8 cellular contexts compared by ENCODE assay signal in genomic region chr17:32319548-32319905, GRCh38. TPM values are rescaled to one million over a fixed set of nuclear protein-coding genes. Genes with fewer than 3 reads are reported as not detected.
DNase-seq lines count a peak whose midpoint lies in the region; ATAC-seq and TF ChIP-seq lines count a peak whose summit lies in the region.

No MANE protein-coding gene starts in this region.

- peak; percentile 99 for TF ChIP-seq RAD21 in Ishikawa (IDR thresholded peaks at IDR 0.05; ENCODE audit: low read depth)

- no peak for TF ChIP-seq EP300 in Ishikawa (IDR thresholded peaks at IDR 0.05; ENCODE audit: borderline replicate concordance)

- no peaks in the 10 kb centered on the region for H3K79me2 ChIP-seq in parathyroid adenoma

- no peak overlapping the region for H3K4me2 ChIP-seq in parathyroid adenoma (ENCODE audit: low read length)

- H3K27me3 ChIP-seq in SJCRH30 (no peaks in the 10 kb centered on the region; the same call in 1 of the 2 replicates), parathyroid adenoma (ENCODE audit: control insufficient read depth, insufficient read depth, low read length) (no peaks in the 10 kb centered on the region), upper lobe of right lung (no peaks in the 10 kb centered on the region)

- no peaks in the 10 kb centered on the region for H3K9me3 ChIP-seq in SJCRH30 (replicated peaks)
- no peaks in the 10 kb centered on the region for H3K9me3 ChIP-seq in parathyroid adenoma (ENCODE audit: control insufficient read depth, low read length)
- no peaks in the 10 kb centered on the region for H3K9me3 ChIP-seq in upper lobe of right lung

- peak; percentile 95 for TF ChIP-seq CTCF in parathyroid adenoma (IDR thresholded peaks at IDR 0.05)
- TF ChIP-seq CTCF in upper lobe of right lung (IDR thresholded peaks at IDR 0.05), result peak; percentile 95

- H3K36me3 ChIP-seq in SJCRH30 (no peaks in the 10 kb centered on the region), parathyroid adenoma (ENCODE audit: control insufficient read depth, insufficient read depth, low read length) (no peaks in the 10 kb centered on the region), upper lobe of right lung (no peaks in the 10 kb centered on the region)

- H2AFZ ChIP-seq in parathyroid adenoma, result no peak overlapping the region

- H3K9ac ChIP-seq in parathyroid adenoma, result no peak overlapping the region

- intact Hi-C loops in upper lobe of right lung (cut with DNase I), result loop anchor here (5.0 kb wide), 1 partner anchor 62 kb away; no protein-coding TSS in a partner anchor

- H3K27ac ChIP-seq in SJCRH30 (no peak overlapping the region), parathyroid adenoma (no peak overlapping the region), upper lobe of right lung (no peak overlapping the region)

- ATAC-seq in GM19025 (IDR thresholded peaks at IDR 0.05; ENCODE audit: low read depth, unreplicated experiment) (peak; percentile 60), upper lobe of right lung (peak; percentile 94)

- H3K4me1 ChIP-seq in SJCRH30 (no peaks in the 10 kb centered on the region), parathyroid adenoma (no peaks in the 10 kb centered on the region), upper lobe of right lung (peaks cover 8% of the 10 kb centered on the region)

- no peak overlapping the region for H3K4me3 ChIP-seq in SJCRH30
- H3K4me3 ChIP-seq in parathyroid adenoma (ENCODE audit: low read depth, low read length), result no peak overlapping the region
- peak overlapping the region; percentile 19 for H3K4me3 ChIP-seq in upper lobe of right lung

- DNase-seq in Ammon's horn (ENCODE audit: low spot score) (peak; percentile 80), SJCRH30 (peak; percentile 75 to 87), germinal center (ENCODE audit: low spot score) (peak; percentile 91), upper lobe of right lung (peak; percentile 87)
- DNase-seq in activated effector memory CD4-positive, alpha-beta T cell treated with anti-CD3 and anti-CD28 coated beads, Interleukin-2, amount 50 U/mL, for 16 hours, result peak; percentile 92

TF ChIP-seq in Ishikawa, 13 proteins besides CTCF, POLR2A, EP300 and RAD21:
- TF ChIP-seq EGR1 (IDR thresholded peaks at IDR 0.05), result no peak
- no peak for TF ChIP-seq TAF1 (IDR thresholded peaks at IDR 0.05; ENCODE audit: low read depth)
- TF ChIP-seq CEBPB (IDR thresholded peaks at IDR 0.05), result no peak
- TF ChIP-seq CREB1 (IDR thresholded peaks at IDR 0.05; ENCODE audit: low read depth), result no peak
- TF ChIP-seq NFIC (IDR thresholded peaks at IDR 0.05), result no peak
- TF ChIP-seq, protein P1, sequence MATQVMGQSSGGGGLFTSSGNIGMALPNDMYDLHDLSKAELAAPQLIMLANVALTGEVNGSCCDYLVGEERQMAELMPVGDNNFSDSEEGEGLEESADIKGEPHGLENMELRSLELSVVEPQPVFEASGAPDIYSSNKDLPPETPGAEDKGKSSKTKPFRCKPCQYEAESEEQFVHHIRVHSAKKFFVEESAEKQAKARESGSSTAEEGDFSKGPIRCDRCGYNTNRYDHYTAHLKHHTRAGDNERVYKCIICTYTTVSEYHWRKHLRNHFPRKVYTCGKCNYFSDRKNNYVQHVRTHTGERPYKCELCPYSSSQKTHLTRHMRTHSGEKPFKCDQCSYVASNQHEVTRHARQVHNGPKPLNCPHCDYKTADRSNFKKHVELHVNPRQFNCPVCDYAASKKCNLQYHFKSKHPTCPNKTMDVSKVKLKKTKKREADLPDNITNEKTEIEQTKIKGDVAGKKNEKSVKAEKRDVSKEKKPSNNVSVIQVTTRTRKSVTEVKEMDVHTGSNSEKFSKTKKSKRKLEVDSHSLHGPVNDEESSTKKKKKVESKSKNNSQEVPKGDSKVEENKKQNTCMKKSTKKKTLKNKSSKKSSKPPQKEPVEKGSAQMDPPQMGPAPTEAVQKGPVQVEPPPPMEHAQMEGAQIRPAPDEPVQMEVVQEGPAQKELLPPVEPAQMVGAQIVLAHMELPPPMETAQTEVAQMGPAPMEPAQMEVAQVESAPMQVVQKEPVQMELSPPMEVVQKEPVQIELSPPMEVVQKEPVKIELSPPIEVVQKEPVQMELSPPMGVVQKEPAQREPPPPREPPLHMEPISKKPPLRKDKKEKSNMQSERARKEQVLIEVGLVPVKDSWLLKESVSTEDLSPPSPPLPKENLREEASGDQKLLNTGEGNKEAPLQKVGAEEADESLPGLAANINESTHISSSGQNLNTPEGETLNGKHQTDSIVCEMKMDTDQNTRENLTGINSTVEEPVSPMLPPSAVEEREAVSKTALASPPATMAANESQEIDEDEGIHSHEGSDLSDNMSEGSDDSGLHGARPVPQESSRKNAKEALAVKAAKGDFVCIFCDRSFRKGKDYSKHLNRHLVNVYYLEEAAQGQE (IDR thresholded peaks at IDR 0.05; ENCODE audit: low read depth), result no peak
- TF ChIP-seq FOXM1 (IDR thresholded peaks at IDR 0.05; ENCODE audit: borderline replicate concordance, low read depth), result no peak
- TF ChIP-seq, protein P2, sequence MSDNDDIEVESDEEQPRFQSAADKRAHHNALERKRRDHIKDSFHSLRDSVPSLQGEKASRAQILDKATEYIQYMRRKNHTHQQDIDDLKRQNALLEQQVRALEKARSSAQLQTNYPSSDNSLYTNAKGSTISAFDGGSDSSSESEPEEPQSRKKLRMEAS (IDR thresholded peaks at IDR 0.05), result no peak
- no peak for TF ChIP-seq TEAD4 (IDR thresholded peaks at IDR 0.05)
- TF ChIP-seq TCF12 (IDR thresholded peaks at IDR 0.05; ENCODE audit: low read depth), result no peak
- no peak for TF ChIP-seq USF1 (IDR thresholded peaks at IDR 0.05)
- TF ChIP-seq YY1 (IDR thresholded peaks at IDR 0.05; ENCODE audit: low read depth), result no peak
- TF ChIP-seq ZBTB7A (IDR thresholded peaks at IDR 0.05; ENCODE audit: low read depth), result no peak

RNA-seq across cellular contexts. Expression of gene C17orf75, which starts 22.4 kb away (rescaled TPM):
- total RNA-seq in SJCRH30 (2014; rRNA removed; shearing (Covaris generic)), result 35.5 and 39.8 TPM in 2 replicates
- total RNA-seq in upper lobe of right lung, result 14.2 TPM

RNA-seq across cellular contexts. Expression of gene ZNF207, which starts 30.4 kb away (rescaled TPM):
- total RNA-seq in SJCRH30 (2014; rRNA removed; shearing (Covaris generic)), result 319 and 332 TPM in 2 replicates
- total RNA-seq in upper lobe of right lung, result 133 TPM

RNA-seq across cellular contexts. Expression of gene RHBDL3, which starts 53.9 kb away (rescaled TPM):
- total RNA-seq in SJCRH30 (2014; rRNA removed; shearing (Covaris generic)), result not detected in 2 replicates
- total RNA-seq in upper lobe of right lung, result 0.41 TPM
